In the genomic region with DNA sequence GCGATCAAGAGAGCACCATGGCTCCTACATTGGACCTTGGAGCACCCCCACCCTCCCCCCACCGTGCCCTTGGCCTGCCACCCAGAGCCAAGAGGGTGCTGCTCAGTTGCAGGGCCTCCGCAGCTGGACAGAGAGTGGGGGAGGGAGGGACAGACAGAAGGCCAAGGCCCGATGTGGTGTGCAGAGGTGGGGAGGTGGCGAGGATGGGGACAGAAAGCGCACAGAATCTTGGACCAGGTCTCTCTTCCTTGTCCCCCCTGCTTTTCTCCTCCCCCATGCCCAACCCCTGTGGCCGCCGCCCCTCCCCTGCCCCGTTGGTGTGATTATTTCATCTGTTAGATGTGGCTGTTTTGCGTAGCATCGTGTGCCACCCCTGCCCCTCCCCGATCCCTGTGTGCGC, we compare ENCODE assay signal across 21 cellular contexts. TPM values are rescaled to one million over a fixed set of nuclear protein-coding genes. Genes with fewer than 3 reads are reported as not detected.
A peak's percentile ranks its signal among the peaks of the same experiment; 100 is the strongest.
DNase-seq lines count a peak whose midpoint lies in the region; ATAC-seq and TF ChIP-seq lines count a peak whose summit lies in the region.
"Had no signal": no experiment of that assay in that cellular context is flagged by ENCODE, and none has a peak within 500 bp of the region (broad histone marks: within the 10 kb centered on the region; RNA-seq: fewer than 3 reads in every experiment).

No MANE protein-coding gene starts in this region.

- H3K36me3 Mint-ChIP-seq in MCF 10A (ENCODE audit: insufficient read depth, unreplicated experiment) = peaks cover 91% of the 10 kb centered on the region
- H3K36me3 Mint-ChIP-seq in activated T-helper 17 cell treated with anti-CD3 and anti-CD28 coated beads, Interleukin-2, amount 50 U/mL, for 72 hours (ENCODE audit: low read depth) = peaks cover 84% of the 10 kb centered on the region

- in situ Hi-C loops in mammary epithelial cell (cut with MboI; ENCODE audit: low sequenced_read_pairs in 2 of 2) = loop anchor here in 1 of 2 donors (10.0 kb wide), 1 partner anchor 153 kb away; a partner anchor contains a TSS

- H3K4me2 ChIP-seq in mammary epithelial cell (ENCODE audit: insufficient read depth, low read depth, low read length) = no peak overlapping the region

- H3K4me1 Mint-ChIP-seq in MCF 10A (ENCODE audit: insufficient read depth, unreplicated experiment) = peaks cover 23% of the 10 kb centered on the region
- peaks cover 21% of the 10 kb centered on the region for H3K4me1 Mint-ChIP-seq in activated T-helper 17 cell treated with anti-CD3 and anti-CD28 coated beads, Interleukin-2, amount 50 U/mL, for 72 hours

- H3K4me3 Mint-ChIP-seq in MCF 10A (ENCODE audit: unreplicated experiment) = peak overlapping the region; percentile 19
- peak overlapping the region; percentile 87 for H3K4me3 Mint-ChIP-seq in activated T-helper 17 cell treated with anti-CD3 and anti-CD28 coated beads, Interleukin-2, amount 50 U/mL, for 72 hours

- H3K27me3 Mint-ChIP-seq in MCF 10A (ENCODE audit: insufficient read depth, unreplicated experiment) = no peaks in the 10 kb centered on the region
- no peaks in the 10 kb centered on the region for H3K27me3 Mint-ChIP-seq in activated T-helper 17 cell treated with anti-CD3 and anti-CD28 coated beads, Interleukin-2, amount 50 U/mL, for 72 hours
- H3K27me3 Mint-ChIP-seq: activated naive CD4-positive, alpha-beta T cell treated with anti-CD3 and anti-CD28 coated beads, Interleukin-2, amount 50 U/mL, for 24 hours had no signal

- no peaks in the 10 kb centered on the region for H3K27me3 ChIP-seq in mammary epithelial cell (ENCODE audit: insufficient read depth, low read length)
- H3K27me3 ChIP-seq: cardiac muscle cell, pancreas had no signal

- no peak overlapping the region for H3K9ac ChIP-seq in mammary epithelial cell (ENCODE audit: insufficient read depth, low read length)

- CTCF ChIA-PET in MCF 10A (lab: Yijun Ruan, JAX) = interaction anchor here (1.1 to 9.7 kb wide), 4 partner anchors 19 to 69 kb away, joined by 6 to 114 read pairs (median 12); a partner anchor contains a TSS
- CTCF ChIA-PET in mammary epithelial cell (lab: Charles Lee; ENCODE audit: low non-redundant PET) = interaction anchor here (0.5 kb wide), 1 partner anchor 73 kb away, joined by 7 read pairs; no protein-coding TSS in a partner anchor

- WGBS in mammary epithelial cell (ENCODE audit: low coverage, missing lambda C conversion rate) = 68% methylated on average over 5 of the region's 13 CpGs
- WGBS in mesodermal cell (ENCODE audit: insufficient coverage in 2 of 2), 2 experiments = 100% methylated on average over 1 of the region's 13 CpGs; no CpG with 5 or more reads in 1 of the 2 experiments

- no peak overlapping the region for H3K27ac Mint-ChIP-seq in MCF 10A (ENCODE audit: low read depth, unreplicated experiment)
- peak overlapping the region; percentile 100 for H3K27ac Mint-ChIP-seq in activated T-helper 17 cell treated with anti-CD3 and anti-CD28 coated beads, Interleukin-2, amount 50 U/mL, for 72 hours

- H3K4me3 ChIP-seq in mammary epithelial cell (replicated peaks in 1 of 3; ENCODE audit: insufficient read depth in 1 of 3, low read depth in 2 of 3, low read length in 3 of 3) (no peak overlapping the region), mesodermal cell (ENCODE audit: extremely low read depth, insufficient read depth, low read length, poor library complexity, severe bottlenecking) (no peak overlapping the region)
- H3K4me3 ChIP-seq: cardiac muscle cell, GM23248, pancreas, skin epidermis had no signal

- DNase-seq in MCF 10A (ENCODE audit: unreplicated experiment) (no peak), mammary epithelial cell (no peak)
- DNase-seq: activated CD8-positive, alpha-beta memory T cell treated with anti-CD3 and anti-CD28 coated beads, Interleukin-2, amount 50 U/mL, for 4 hours; effector memory CD4-positive, alpha-beta T cell; GM23248; hippocampal formation; NCI-H1436; NCI-H226; SHP77 treated with DMSO at 0.1 percent for 48 hours; stimulated activated naive CD4-positive, alpha-beta T cell; T1000 had no signal

- ATAC-seq in activated T-helper 17 cell treated with anti-CD3 and anti-CD28 coated beads, Interleukin-2, amount 50 U/mL, for 72 hours (replicated peaks) = no peak
- ATAC-seq in GM18520 (IDR thresholded peaks at IDR 0.05; ENCODE audit: unreplicated experiment) (no peak), HG02938 (IDR thresholded peaks at IDR 0.05; ENCODE audit: unreplicated experiment) (no peak), GM18517 (IDR thresholded peaks at IDR 0.05; ENCODE audit: unreplicated experiment) (no peak)
- ATAC-seq: pancreas had no signal

- intact Hi-C loops in MCF 10A (cut with micrococcal nuclease) (no loop called here), mammary epithelial cell (cut with micrococcal nuclease) (loop anchor here (5.0 kb wide), 1 partner anchor 189 kb away; a partner anchor contains a TSS)

- H4K20me1 ChIP-seq in mammary epithelial cell (ENCODE audit: insufficient read depth, low read length) = no peaks in the 10 kb centered on the region

- H3K9me3 Mint-ChIP-seq in MCF 10A (ENCODE audit: unreplicated experiment) = no peaks in the 10 kb centered on the region
- H3K9me3 Mint-ChIP-seq in activated T-helper 17 cell treated with anti-CD3 and anti-CD28 coated beads, Interleukin-2, amount 50 U/mL, for 72 hours = no peaks in the 10 kb centered on the region
- H3K9me3 Mint-ChIP-seq: activated naive CD4-positive, alpha-beta T cell treated with anti-CD3 and anti-CD28 coated beads, Interleukin-2, amount 50 U/mL, for 24 hours had no signal

- H3K9me3 ChIP-seq in mammary epithelial cell (replicated peaks; ENCODE audit: insufficient read depth, low read length) (no peaks in the 10 kb centered on the region), mesodermal cell (ENCODE audit: control insufficient read depth, low read length) (no peaks in the 10 kb centered on the region)
- H3K9me3 ChIP-seq: pancreas had no signal

- no TSS peak for BruUV-seq in MCF 10A (replicated peaks; lab: Mats Ljungman, UMichigan)
- no TSS peak for BruUV-seq in mammary epithelial cell (replicated peaks; lab: Mats Ljungman, UMichigan)

- POLR2A ChIA-PET in MCF 10A (lab: Yijun Ruan, JAX) = interaction anchor here (0.9 to 6.8 kb wide), 5 partner anchors 15 to 73 kb away, joined by 3 to 495 read pairs (median 29); a partner anchor contains a TSS

- H3K4me1 ChIP-seq in mammary epithelial cell (ENCODE audit: insufficient read depth, low read length) = peaks cover 39% of the 10 kb centered on the region
- H3K4me1 ChIP-seq in mesodermal cell (ENCODE audit: control insufficient read depth, insufficient read depth, low read length, poor library complexity, severe bottlenecking) = peaks cover 43% of the 10 kb centered on the region

- H3K36me3 ChIP-seq in mammary epithelial cell (ENCODE audit: insufficient read depth, low read length) = peaks cover 8% of the 10 kb centered on the region
- H3K36me3 ChIP-seq in mesodermal cell (ENCODE audit: control insufficient read depth, insufficient read depth, low read length) = peaks cover 46% of the 10 kb centered on the region
- H3K36me3 ChIP-seq: cardiac muscle cell had no signal

- H3K27ac ChIP-seq in mammary epithelial cell (ENCODE audit: insufficient read depth, low read depth, low read length) (no peak overlapping the region), mesodermal cell (ENCODE audit: low read depth, low read length, severe bottlenecking) (peak overlapping the region; percentile 16), temporal lobe (ENCODE audit: low read depth, low read length) (peak overlapping the region; percentile 65)

- H3K79me2 ChIP-seq in mammary epithelial cell (ENCODE audit: insufficient read depth, low read length) = peaks cover 13% of the 10 kb centered on the region

- H2AFZ ChIP-seq in mammary epithelial cell (ENCODE audit: low read depth, low read length) = no peak overlapping the region
- H2AFZ ChIP-seq: GM23248 had no signal

- dilution Hi-C loops in mammary epithelial cell (cut with HindIII; ENCODE audit: low sequenced_read_pairs) = no loop called here

- no peak for TF ChIP-seq CTCF in MCF 10A (IDR thresholded peaks at IDR 0.05; ENCODE audit: unreplicated experiment)
- TF ChIP-seq CTCF in mammary epithelial cell (conservative IDR thresholded peaks at IDR 0.05 in 1 of 2, IDR thresholded peaks at IDR 0.05 in 1 of 2; ENCODE audit: extremely low read depth in 1 of 2, insufficient read depth in 1 of 2, low read depth in 1 of 2, low read length in 2 of 2) = no peak

RNA-seq across cellular contexts. Expression of a gene that starts 1.8 kb away (rescaled TPM):
- total RNA-seq in MCF 10A (2022) (not detected in 2 replicates), mammary epithelial cell (not detected), temporal lobe (not detected)
- polyA plus RNA-seq in mammary epithelial cell = not detected
- not detected for polyA minus RNA-seq in mammary epithelial cell
- not detected for total RNA-seq in activated T-helper 17 cell treated with anti-CD3 and anti-CD28 coated beads, Interleukin-2, amount 50 U/mL, for 72 hours
- polyA plus RNA-seq in mesodermal cell (2013, experiment 1 of 2) = not detected
- polyA plus RNA-seq in mesodermal cell (2013, experiment 2 of 2) = not detected
- total RNA-seq: cardiac muscle cell, GM23248, pancreas had no signal
- polyA plus RNA-seq: cardiac muscle cell, GM23248, pancreas had no signal

RNA-seq across cellular contexts. Expression of a gene that starts 2.0 kb away (rescaled TPM):
- total RNA-seq in MCF 10A (2022) = 176 and 196 TPM in 2 replicates
- 10 to 100 TPM; 31.3 to 61.3 TPM for total RNA-seq in mammary epithelial cell
- polyA plus RNA-seq in mammary epithelial cell = 128 TPM
- polyA minus RNA-seq in mammary epithelial cell = 27.8 TPM
- 100 to 1,000 TPM; 192 to 307 TPM for total RNA-seq in activated T-helper 17 cell treated with anti-CD3 and anti-CD28 coated beads, Interleukin-2, amount 50 U/mL, for 72 hours
- polyA plus RNA-seq in mesodermal cell (2013, experiment 1 of 2) = 256 TPM
- polyA plus RNA-seq in mesodermal cell (2013, experiment 2 of 2) = 197 TPM
- total RNA-seq in temporal lobe = 276 TPM

RNA-seq across cellular contexts. Expression of a gene that starts 9.4 kb away (rescaled TPM):
- 10.3 and 13.2 TPM in 2 replicates for total RNA-seq in MCF 10A (2022)
- total RNA-seq in mammary epithelial cell = 10 to 100 TPM; 13.0 to 27.0 TPM
- polyA plus RNA-seq in mammary epithelial cell = 16.4 TPM
- polyA minus RNA-seq in mammary epithelial cell = 8.0 TPM
- 100 to 1,000 TPM; 134 to 223 TPM for total RNA-seq in activated T-helper 17 cell treated with anti-CD3 and anti-CD28 coated beads, Interleukin-2, amount 50 U/mL, for 72 hours
- 10.3 TPM for polyA plus RNA-seq in mesodermal cell (2013, experiment 1 of 2)
- polyA plus RNA-seq in mesodermal cell (2013, experiment 2 of 2) = 6.5 TPM
- 2.5 TPM for total RNA-seq in temporal lobe
- total RNA-seq: GM23248 had no signal

RNA-seq across cellular contexts. Expression of a gene that starts 14.0 kb away (rescaled TPM):
- total RNA-seq in MCF 10A (2022) (83.7 and 84.7 TPM in 2 replicates), mammary epithelial cell (10 to 100 TPM; 12.2 to 73.5 TPM), temporal lobe (34.2 TPM)
- 10.4 TPM for polyA plus RNA-seq in mammary epithelial cell
- 56.5 TPM for polyA minus RNA-seq in mammary epithelial cell
- 10 to 100 TPM; 34.0 to 62.3 TPM for total RNA-seq in activated T-helper 17 cell treated with anti-CD3 and anti-CD28 coated beads, Interleukin-2, amount 50 U/mL, for 72 hours
- 122 TPM for polyA plus RNA-seq in mesodermal cell (2013, experiment 1 of 2)
- 108 TPM for polyA plus RNA-seq in mesodermal cell (2013, experiment 2 of 2)

RNA-seq across cellular contexts. Expression of a gene that starts 27.4 kb away (rescaled TPM):
- total RNA-seq in MCF 10A (2022) (0.30 and 2.1 TPM in 2 replicates), mammary epithelial cell (1 to 10 TPM; 1.7 to 7.5 TPM), temporal lobe (164 TPM)
- polyA plus RNA-seq in mammary epithelial cell = 8.3 TPM
- 62.6 TPM for polyA minus RNA-seq in mammary epithelial cell
- total RNA-seq in activated T-helper 17 cell treated with anti-CD3 and anti-CD28 coated beads, Interleukin-2, amount 50 U/mL, for 72 hours = 100 to 1,000 TPM; 234 to 858 TPM
- polyA plus RNA-seq in mesodermal cell (2013, experiment 1 of 2) = 57.3 TPM
- polyA plus RNA-seq in mesodermal cell (2013, experiment 2 of 2) = 43.5 TPM
